ENCODE assay signal across 1 cellular context in genomic region chr19:53989600-53990533, GRCh38.
TF ChIP-seq lines count a peak whose summit lies in the region.

No MANE protein-coding gene starts in this region.

TF ChIP-seq in GM23338, 12 proteins besides CTCF, POLR2A, EP300 and RAD21:
- TF ChIP-seq ZNF114 (CRISPR knock-in tag; IDR thresholded peaks at IDR 0.05) = no peak
- TF ChIP-seq REST (IDR thresholded peaks at IDR 0.05; ENCODE audit: unreplicated experiment) = no peak
- TF ChIP-seq POLR2AphosphoS5 (IDR thresholded peaks at IDR 0.05; ENCODE audit: low read depth) = no peak
- no peak for TF ChIP-seq ZNF331 (CRISPR knock-in tag; IDR thresholded peaks at IDR 0.05; ENCODE audit: low read depth)
- TF ChIP-seq, protein P1, sequence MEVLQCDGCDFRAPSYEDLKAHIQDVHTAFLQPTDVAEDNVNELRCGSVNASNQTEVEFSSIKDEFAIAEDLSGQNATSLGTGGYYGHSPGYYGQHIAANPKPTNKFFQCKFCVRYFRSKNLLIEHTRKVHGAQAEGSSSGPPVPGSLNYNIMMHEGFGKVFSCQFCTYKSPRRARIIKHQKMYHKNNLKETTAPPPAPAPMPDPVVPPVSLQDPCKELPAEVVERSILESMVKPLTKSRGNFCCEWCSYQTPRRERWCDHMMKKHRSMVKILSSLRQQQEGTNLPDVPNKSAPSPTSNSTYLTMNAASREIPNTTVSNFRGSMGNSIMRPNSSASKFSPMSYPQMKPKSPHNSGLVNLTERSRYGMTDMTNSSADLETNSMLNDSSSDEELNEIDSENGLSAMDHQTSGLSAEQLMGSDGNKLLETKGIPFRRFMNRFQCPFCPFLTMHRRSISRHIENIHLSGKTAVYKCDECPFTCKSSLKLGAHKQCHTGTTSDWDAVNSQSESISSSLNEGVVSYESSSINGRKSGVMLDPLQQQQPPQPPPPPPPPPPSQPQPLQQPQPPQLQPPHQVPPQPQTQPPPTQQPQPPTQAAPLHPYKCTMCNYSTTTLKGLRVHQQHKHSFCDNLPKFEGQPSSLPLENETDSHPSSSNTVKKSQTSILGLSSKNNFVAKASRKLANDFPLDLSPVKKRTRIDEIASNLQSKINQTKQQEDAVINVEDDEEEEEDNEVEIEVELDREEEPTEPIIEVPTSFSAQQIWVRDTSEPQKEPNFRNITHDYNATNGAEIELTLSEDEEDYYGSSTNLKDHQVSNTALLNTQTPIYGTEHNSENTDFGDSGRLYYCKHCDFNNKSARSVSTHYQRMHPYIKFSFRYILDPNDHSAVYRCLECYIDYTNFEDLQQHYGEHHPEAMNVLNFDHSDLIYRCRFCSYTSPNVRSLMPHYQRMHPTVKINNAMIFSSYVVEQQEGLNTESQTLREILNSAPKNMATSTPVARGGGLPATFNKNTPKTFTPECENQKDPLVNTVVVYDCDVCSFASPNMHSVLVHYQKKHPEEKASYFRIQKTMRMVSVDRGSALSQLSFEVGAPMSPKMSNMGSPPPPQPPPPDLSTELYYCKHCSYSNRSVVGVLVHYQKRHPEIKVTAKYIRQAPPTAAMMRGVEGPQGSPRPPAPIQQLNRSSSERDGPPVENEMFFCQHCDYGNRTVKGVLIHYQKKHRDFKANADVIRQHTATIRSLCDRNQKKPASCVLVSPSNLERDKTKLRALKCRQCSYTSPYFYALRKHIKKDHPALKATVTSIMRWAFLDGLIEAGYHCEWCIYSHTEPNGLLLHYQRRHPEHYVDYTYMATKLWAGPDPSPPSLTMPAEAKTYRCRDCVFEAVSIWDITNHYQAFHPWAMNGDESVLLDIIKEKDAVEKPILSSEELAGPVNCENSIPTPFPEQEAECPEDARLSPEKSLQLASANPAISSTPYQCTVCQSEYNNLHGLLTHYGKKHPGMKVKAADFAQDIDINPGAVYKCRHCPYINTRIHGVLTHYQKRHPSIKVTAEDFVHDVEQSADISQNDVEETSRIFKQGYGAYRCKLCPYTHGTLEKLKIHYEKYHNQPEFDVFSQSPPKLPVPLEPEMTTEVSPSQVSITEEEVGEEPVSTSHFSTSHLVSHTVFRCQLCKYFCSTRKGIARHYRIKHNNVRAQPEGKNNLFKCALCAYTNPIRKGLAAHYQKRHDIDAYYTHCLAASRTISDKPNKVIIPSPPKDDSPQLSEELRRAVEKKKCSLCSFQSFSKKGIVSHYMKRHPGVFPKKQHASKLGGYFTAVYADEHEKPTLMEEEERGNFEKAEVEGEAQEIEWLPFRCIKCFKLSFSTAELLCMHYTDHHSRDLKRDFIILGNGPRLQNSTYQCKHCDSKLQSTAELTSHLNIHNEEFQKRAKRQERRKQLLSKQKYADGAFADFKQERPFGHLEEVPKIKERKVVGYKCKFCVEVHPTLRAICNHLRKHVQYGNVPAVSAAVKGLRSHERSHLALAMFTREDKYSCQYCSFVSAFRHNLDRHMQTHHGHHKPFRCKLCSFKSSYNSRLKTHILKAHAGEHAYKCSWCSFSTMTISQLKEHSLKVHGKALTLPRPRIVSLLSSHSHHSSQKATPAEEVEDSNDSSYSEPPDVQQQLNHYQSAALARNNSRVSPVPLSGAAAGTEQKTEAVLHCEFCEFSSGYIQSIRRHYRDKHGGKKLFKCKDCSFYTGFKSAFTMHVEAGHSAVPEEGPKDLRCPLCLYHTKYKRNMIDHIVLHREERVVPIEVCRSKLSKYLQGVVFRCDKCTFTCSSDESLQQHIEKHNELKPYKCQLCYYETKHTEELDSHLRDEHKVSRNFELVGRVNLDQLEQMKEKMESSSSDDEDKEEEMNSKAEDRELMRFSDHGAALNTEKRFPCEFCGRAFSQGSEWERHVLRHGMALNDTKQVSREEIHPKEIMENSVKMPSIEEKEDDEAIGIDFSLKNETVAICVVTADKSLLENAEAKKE (CRISPR knock-in tag; IDR thresholded peaks at IDR 0.05) = no peak
- TF ChIP-seq JUNB (IDR thresholded peaks at IDR 0.05; ENCODE audit: unreplicated experiment) = no peak
- TF ChIP-seq STAT1 (IDR thresholded peaks at IDR 0.05; ENCODE audit: unreplicated experiment) = no peak
- TF ChIP-seq, protein P2, sequence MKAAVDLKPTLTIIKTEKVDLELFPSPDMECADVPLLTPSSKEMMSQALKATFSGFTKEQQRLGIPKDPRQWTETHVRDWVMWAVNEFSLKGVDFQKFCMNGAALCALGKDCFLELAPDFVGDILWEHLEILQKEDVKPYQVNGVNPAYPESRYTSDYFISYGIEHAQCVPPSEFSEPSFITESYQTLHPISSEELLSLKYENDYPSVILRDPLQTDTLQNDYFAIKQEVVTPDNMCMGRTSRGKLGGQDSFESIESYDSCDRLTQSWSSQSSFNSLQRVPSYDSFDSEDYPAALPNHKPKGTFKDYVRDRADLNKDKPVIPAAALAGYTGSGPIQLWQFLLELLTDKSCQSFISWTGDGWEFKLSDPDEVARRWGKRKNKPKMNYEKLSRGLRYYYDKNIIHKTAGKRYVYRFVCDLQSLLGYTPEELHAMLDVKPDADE (IDR thresholded peaks at IDR 0.05) = no peak
- TF ChIP-seq EZH2 (IDR thresholded peaks at IDR 0.05; ENCODE audit: low read depth, unreplicated experiment) = no peak
- TF ChIP-seq CREB1 (CRISPR knock-in tag; IDR thresholded peaks at IDR 0.05; ENCODE audit: low read depth) = no peak
- no peak for TF ChIP-seq EZH2phosphoT487 (IDR thresholded peaks at IDR 0.05; ENCODE audit: unreplicated experiment)
- no peak for TF ChIP-seq NANOG (IDR thresholded peaks at IDR 0.05; ENCODE audit: borderline replicate concordance)
TF ChIP-seq in GM23338: peak in this region for 0.
